8 cellular contexts compared by ENCODE assay signal in genomic region chr9:135887585-135888050, GRCh38. TPM values are rescaled to one million over a fixed set of nuclear protein-coding genes. Genes with fewer than 3 reads are reported as not detected.
DNase-seq lines count a peak whose midpoint lies in the region; ATAC-seq and TF ChIP-seq lines count a peak whose summit lies in the region.

No MANE protein-coding gene starts in this region.

- ATAC-seq in SK-N-SH treated with all-trans-retinoic acid at 6 μM for 48 hours (peak; percentile 6), memory B cell (ENCODE audit: low read depth) (peak; percentile 96)

- H2AFZ ChIP-seq in SK-N-SH (ENCODE audit: low read depth), result no peak overlapping the region

- H3K9ac ChIP-seq in SK-N-SH, result no peak overlapping the region

- peaks cover 100% of the 10 kb centered on the region for H4K20me1 ChIP-seq in SK-N-SH (ENCODE audit: insufficient read depth)

- TF ChIP-seq RAD21 in SK-N-SH (IDR thresholded peaks at IDR 0.05; ENCODE audit: low read length), result no peak

- DNase-seq in SK-N-SH (no peak), NOMO-1 (lab: John Stamatoyannopoulos, UW; ENCODE audit: unreplicated experiment in 2 of 2) (peak; percentile 87 to 93), activated T-helper 1 cell treated with Interleukin-2 at 50 U/mL for 16 hours (ENCODE audit: low read depth) (peak; percentile 35), memory B cell (ENCODE audit: low spot score in 2 of 2) (peak; percentile 28 to 46), type B pancreatic cell (ENCODE audit: extremely low spot score, unreplicated experiment) (no peak), putamen (ENCODE audit: low spot score) (no peak), NCI-H345 treated with DMSO at 0.1 percent for 48 hours (lab: John Stamatoyannopoulos, UW; ENCODE audit: unreplicated experiment) (no peak)

- H3K27me3 Mint-ChIP-seq in memory B cell (no peaks in the 10 kb centered on the region), type B pancreatic cell (no peaks in the 10 kb centered on the region)

- H3K4me1 Mint-ChIP-seq in memory B cell (peaks cover 36% of the 10 kb centered on the region), type B pancreatic cell (ENCODE audit: unreplicated experiment) (peaks cover 76% of the 10 kb centered on the region)

- H3K4me3 ChIP-seq in SK-N-SH (ENCODE audit: low read depth in 2 of 2, low read length in 1 of 2), result no peak overlapping the region

- CTCF ChIA-PET in SK-N-SH (lab: Yijun Ruan, JAX), result interaction anchor here (0.8 to 2.2 kb wide), 3 partner anchors 14 to 46 kb away, joined by 3 to 5 read pairs (median 5); no protein-coding TSS in a partner anchor

- no peak for TF ChIP-seq EP300 in SK-N-SH (IDR thresholded peaks at IDR 0.05; ENCODE audit: borderline replicate concordance in 1 of 2, low read depth in 1 of 2, low read length in 1 of 2)

- no peaks in the 10 kb centered on the region for H3K36me3 ChIP-seq in SK-N-SH (replicated peaks in 1 of 2; ENCODE audit: control insufficient read depth in 1 of 2, insufficient read depth in 2 of 2, low read length in 1 of 2)

- peaks cover 30 to 83% of the 10 kb centered on the region in 2 experiments for H3K4me1 ChIP-seq in SK-N-SH (ENCODE audit: control insufficient read depth in 1 of 2, insufficient read depth in 2 of 2, low read depth in 1 of 2, low read length in 1 of 2)

- TF ChIP-seq CTCF in SK-N-SH (IDR thresholded peaks at IDR 0.05) (no peak), type B pancreatic cell (conservative IDR thresholded peaks at IDR 0.05) (no peak)

- no peaks in the 10 kb centered on the region for H3K9me2 ChIP-seq in SK-N-SH

- H3K36me3 Mint-ChIP-seq in memory B cell (no peaks in the 10 kb centered on the region), type B pancreatic cell (peaks cover 8% of the 10 kb centered on the region)

- no peaks in the 10 kb centered on the region for H3F3A ChIP-seq in SK-N-SH (replicated peaks; ENCODE audit: insufficient read depth)

- H3K27ac ChIP-seq in SK-N-SH (ENCODE audit: low read depth in 2 of 2, low read length in 1 of 2), result no peak overlapping the region

- no peaks in the 10 kb centered on the region for H3K9me3 Mint-ChIP-seq in memory B cell
- H3K9me3 Mint-ChIP-seq in type B pancreatic cell, result no peaks in the 10 kb centered on the region

- H3K4me2 ChIP-seq in SK-N-SH, result no peak overlapping the region

- peak overlapping the region; percentile 56 for H3K27ac Mint-ChIP-seq in memory B cell
- H3K27ac Mint-ChIP-seq in type B pancreatic cell, result peak overlapping the region; percentile 55

- H3K9me3 ChIP-seq in SK-N-SH, result no peaks in the 10 kb centered on the region

- no peaks in the 10 kb centered on the region for H3K27me3 ChIP-seq in SK-N-SH (ENCODE audit: insufficient read depth)

- peak overlapping the region; percentile 66 for H3K4me3 Mint-ChIP-seq in memory B cell
- H3K4me3 Mint-ChIP-seq in type B pancreatic cell, result peak overlapping the region; percentile 46

- H3K79me2 ChIP-seq in SK-N-SH (ENCODE audit: insufficient read depth), result peaks cover 100% of the 10 kb centered on the region

- WGBS in SK-N-SH (ENCODE audit: low lambda C conversion rate), result 90% methylated on average over 12 of the region's 12 CpGs

- POLR2A ChIA-PET in SK-N-SH (lab: Yijun Ruan, JAX), result no interaction called here

TF ChIP-seq in SK-N-SH treated with all-trans-retinoic acid at 6 μM for 48 hours, 23 proteins besides CTCF, POLR2A, EP300 and RAD21 (continues in another document):
- TF ChIP-seq PPARA (CRISPR knock-in tag; IDR thresholded peaks at IDR 0.05; ENCODE audit: borderline replicate concordance), result no peak
- TF ChIP-seq ZNF565 (CRISPR knock-in tag; conservative IDR thresholded peaks at IDR 0.05; ENCODE audit: low read depth), result no peak
- TF ChIP-seq ESRRG (CRISPR knock-in tag; IDR thresholded peaks at IDR 0.05), result no peak
- TF ChIP-seq ZFP3 (CRISPR knock-in tag; IDR thresholded peaks at IDR 0.05), result no peak
- no peak for TF ChIP-seq CREB5 (CRISPR knock-in tag; IDR thresholded peaks at IDR 0.05; ENCODE audit: low read depth)
- no peak for TF ChIP-seq BACH2 (CRISPR knock-in tag; IDR thresholded peaks at IDR 0.05; ENCODE audit: borderline replicate concordance)
- no peak for TF ChIP-seq CSDC2 (CRISPR knock-in tag; IDR thresholded peaks at IDR 0.05)
- no peak for TF ChIP-seq ISL1 (CRISPR knock-in tag; IDR thresholded peaks at IDR 0.05)
- TF ChIP-seq GLIS3 (CRISPR knock-in tag; IDR thresholded peaks at IDR 0.05), result no peak
- TF ChIP-seq ZC3H10 (CRISPR knock-in tag; IDR thresholded peaks at IDR 0.05), result no peak
- no peak for TF ChIP-seq RARB (CRISPR knock-in tag; IDR thresholded peaks at IDR 0.05)
- no peak for TF ChIP-seq TCF4 (CRISPR knock-in tag; IDR thresholded peaks at IDR 0.05; ENCODE audit: borderline replicate concordance)
- no peak for TF ChIP-seq CSRNP3 (CRISPR knock-in tag; IDR thresholded peaks at IDR 0.05)

TF ChIP-seq in SK-N-SH, 30 proteins besides CTCF, POLR2A, EP300 and RAD21:
- TF ChIP-seq ZBTB33 (IDR thresholded peaks at IDR 0.05; ENCODE audit: borderline replicate concordance, low read depth) (no peak), NFIC (IDR thresholded peaks at IDR 0.05; ENCODE audit: borderline replicate concordance) (no peak), MAX (IDR thresholded peaks at IDR 0.05; ENCODE audit: low read depth) (no peak), RXRA (IDR thresholded peaks at IDR 0.05; ENCODE audit: borderline replicate concordance, low read depth) (no peak), USF2 (IDR thresholded peaks at IDR 0.05; ENCODE audit: borderline replicate concordance, low read depth, low read length) (no peak)

RNA-seq across cellular contexts. Expression of gene CAMSAP1, which starts 19.7 kb away (rescaled TPM):
- polyA plus RNA-seq in SK-N-SH (2012; rRNA removed), result 6.2 and 8.9 TPM in 2 replicates
- polyA plus RNA-seq in SK-N-SH (2012; cell fraction: cytosol; rRNA removed), result 6.8 and 7.3 TPM in 2 replicates
- polyA plus RNA-seq in SK-N-SH (2012; cell fraction: nucleus; rRNA removed), result 9.8 and 10.4 TPM in 2 replicates
- total RNA-seq in type B pancreatic cell (ENCODE audit: low replicate concordance), result 33.9 and 58.2 TPM in 2 replicates

Comparison
In these comparisons a context has a peak if more than half of its experiments do, and no peak if none do; other contexts are left out.
1. DNase-seq: peak in NOMO-1 (2 of 2), activated T-helper 1 cell treated with Interleukin-2 at 50 U/mL for 16 hours (single experiment) and memory B cell (2 of 2); none in SK-N-SH (single experiment), type B pancreatic cell (single experiment), putamen (single experiment) and NCI-H345 treated with DMSO at 0.1 percent for 48 hours (single experiment).